ENCODE assay signal across 8 cellular contexts in the genomic region with DNA sequence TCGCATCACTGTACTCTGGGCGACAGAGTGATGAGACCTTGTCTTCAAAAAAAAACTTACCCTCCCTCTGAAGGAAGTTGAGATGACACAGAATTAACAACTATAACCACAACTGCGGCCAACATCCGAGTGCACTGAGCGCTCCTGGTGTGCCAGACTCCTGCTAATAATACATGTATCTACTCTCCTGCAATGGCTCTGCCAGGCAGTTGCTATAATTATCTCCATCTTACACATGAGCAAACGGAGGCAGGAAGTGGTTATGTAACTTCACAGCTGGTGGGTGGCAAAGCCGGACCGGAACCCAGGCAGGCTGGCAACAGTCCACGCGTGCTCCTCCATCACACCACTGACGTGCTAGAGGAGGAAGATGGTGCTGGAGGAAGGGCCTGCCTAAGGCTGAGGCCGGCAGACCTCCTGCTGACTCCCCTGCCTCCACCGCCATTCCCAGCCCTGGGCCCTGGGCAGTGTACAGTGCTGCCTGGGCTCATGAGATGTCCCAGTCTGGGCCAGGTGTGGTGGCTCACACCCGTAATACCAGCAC. TPM values are rescaled to one million over a fixed set of nuclear protein-coding genes. Genes with fewer than 3 reads are reported as not detected.
DNase-seq lines count a peak whose midpoint lies in the region; ATAC-seq and TF ChIP-seq lines count a peak whose summit lies in the region.

No MANE protein-coding gene starts in this region.

- H2AFZ ChIP-seq in GM23248, result no peak overlapping the region

- WGBS in GM23248 (ENCODE audit: low coverage in 1 of 2, low lambda C conversion rate in 2 of 2, missing lambda C conversion rate in 2 of 2), 2 experiments, result 39 to 40% methylated on average over 14 of the region's 14 CpGs

- H3K79me2 ChIP-seq in GM23248 (ENCODE audit: insufficient read depth), result 0 out of 2 replicates have a peak, but pooled peaks cover 5% of the 10 kb centered on the region

- peaks cover 0 to 3% of the 10 kb centered on the region in 2 donors for H3K36me3 Mint-ChIP-seq in naive B cell

- H3F3A ChIP-seq in GM23248 (ENCODE audit: insufficient read depth), result peaks cover 29% of the 10 kb centered on the region

- H3K9ac ChIP-seq in GM23248, result peak overlapping the region; percentile 22; the same call in 1 of the 2 replicates

- no peaks in the 10 kb centered on the region for H3K27me3 Mint-ChIP-seq in naive B cell

- no peaks in the 10 kb centered on the region for H4K20me1 ChIP-seq in GM23248 (ENCODE audit: insufficient read depth)

- H3K27ac Mint-ChIP-seq in naive B cell, result peak overlapping the region; percentile 93 to 99 (median 96)

- in situ Hi-C loops in GM23248 (cut with MboI), result no loop called here

- no peak overlapping the region for H3K4me3 ChIP-seq in GM23248
- H3K4me3 ChIP-seq in coronary artery, result no peak overlapping the region

- no peaks in the 10 kb centered on the region for H3K27me3 ChIP-seq in GM23248 (replicated peaks; ENCODE audit: insufficient read depth)

- no peaks in the 10 kb centered on the region for H3K9me2 ChIP-seq in GM23248 (ENCODE audit: insufficient read depth)

- H3K36me3 ChIP-seq in GM23248 (ENCODE audit: low read depth), result no peaks in the 10 kb centered on the region

- H3K4me1 Mint-ChIP-seq in naive B cell, result peaks cover 49 to 75% (median 56%) of the 10 kb centered on the region in 3 donors

- peak overlapping the region; percentile 71 for H3K27ac ChIP-seq in GM23248
- H3K27ac ChIP-seq in coronary artery, result peak overlapping the region; percentile 77

- peak overlapping the region; percentile 53 to 89 (median 79) for H3K4me3 Mint-ChIP-seq in naive B cell

- peak; percentile 50 for DNase-seq in COLO829 (ENCODE audit: low spot score)
- peak; percentile 88 for DNase-seq in GM23248
- peak; percentile 80 for DNase-seq in NCI-H2196 (lab: John Stamatoyannopoulos, UW; ENCODE audit: unreplicated experiment)
- DNase-seq in activated CD4-positive, alpha-beta T cell treated with anti-CD3 and anti-CD28 coated beads, Interleukin-2, amount 50 U/mL, for 4 hours, result peak; percentile 56 to 64
- no peak for DNase-seq in coronary artery (ENCODE audit: low spot score)
- peak; percentile 89 for DNase-seq in naive B cell
- peak; percentile 67 for DNase-seq in stimulated activated naive CD8-positive, alpha-beta T cell treated with anti-CD3 and anti-CD28 coated beads, Interleukin-15, Interleukin-2, amounts not matched to agents 100 U/mL and 50 U/mL, for 24 hours
- no peak for DNase-seq in NCI-H82 treated with DMSO at 0.1 percent for 48 hours (lab: John Stamatoyannopoulos, UW; ENCODE audit: unreplicated experiment)

- peak; percentile 89 to 90 for ATAC-seq in naive B cell (ENCODE audit: low read depth in 2 of 2)
- ATAC-seq in stimulated activated naive CD8-positive, alpha-beta T cell treated with anti-CD3 and anti-CD28 coated beads, Interleukin-15, Interleukin-2, amounts not matched to agents 100 U/mL and 50 U/mL, for 24 hours, result peak; percentile 89

- peaks cover 8% of the 10 kb centered on the region; the same call in 1 of the 2 replicates for H3K4me1 ChIP-seq in GM23248 (ENCODE audit: insufficient read depth)

- H3K4me2 ChIP-seq in GM23248 (ENCODE audit: unreplicated experiment), result peak overlapping the region; percentile 10

- peaks cover 0 to 4% (median 0%) of the 10 kb centered on the region in 7 donors for H3K9me3 Mint-ChIP-seq in naive B cell

- H3K9me3 ChIP-seq in GM23248 (ENCODE audit: low read depth), result no peaks in the 10 kb centered on the region

- no peak for TF ChIP-seq CTCF in coronary artery (IDR thresholded peaks at IDR 0.05)

RNA-seq across cellular contexts. Expression of gene XRCC1, which starts 12.6 kb away (rescaled TPM):
- total RNA-seq in GM23248 (2014; rRNA removed; shearing (Covaris generic)), result 26.7 and 28.0 TPM in 2 replicates
- polyA plus RNA-seq in GM23248 (2016; fragmentation: Nextera tagmentation; extraction: Ambion mirVana) (26.7 and 32.4 TPM in 2 replicates), naive B cell (ENCODE audit: low read depth in 6 of 6) (10 to 100 TPM; 24.4 to 32.4 (median 29.6) TPM)

RNA-seq across cellular contexts. Expression of gene PINLYP, which starts 12.8 kb away (rescaled TPM):
- 1.8 TPM in 1 of 2 replicates, not detected in the other for total RNA-seq in GM23248 (2014; rRNA removed; shearing (Covaris generic))
- 1.3 and 2.5 TPM in 2 replicates for polyA plus RNA-seq in GM23248 (2016; fragmentation: Nextera tagmentation; extraction: Ambion mirVana)
- 1 to 10 TPM in 5 of 6 donors, not detected in 1; 1.1 to 2.6 (median 2.0) TPM for polyA plus RNA-seq in naive B cell (ENCODE audit: low read depth in 6 of 6)

RNA-seq across cellular contexts. Expression of gene ZNF575, which starts 29.8 kb away (rescaled TPM):
- total RNA-seq in GM23248 (2014; rRNA removed; shearing (Covaris generic)), result 0.22 TPM in 1 of 2 replicates, not detected in the other
- polyA plus RNA-seq in GM23248 (2016; fragmentation: Nextera tagmentation; extraction: Ambion mirVana), result 3.1 and 3.9 TPM in 2 replicates
- polyA plus RNA-seq in naive B cell (ENCODE audit: low read depth in 6 of 6), result 1 to 10 TPM in 4 of 6 donors, under 1 TPM in 2; 0.39 to 2.2 (median 1.6) TPM

RNA-seq across cellular contexts. Expression of gene IRGQ, which starts 33.2 kb away (rescaled TPM):
- total RNA-seq in GM23248 (2014; rRNA removed; shearing (Covaris generic)), result 19.9 and 25.5 TPM in 2 replicates
- polyA plus RNA-seq in GM23248 (2016; fragmentation: Nextera tagmentation; extraction: Ambion mirVana) (5.7 and 6.0 TPM in 2 replicates), naive B cell (ENCODE audit: low read depth in 6 of 6) (1 to 10 TPM in 4 of 6 donors, under 1 TPM in 1, not detected in 1; 0.93 to 2.4 (median 1.3) TPM)

RNA-seq across cellular contexts. Expression of gene ZNF576, which starts 33.6 kb away (rescaled TPM):
- 11.7 and 14.4 TPM in 2 replicates for total RNA-seq in GM23248 (2014; rRNA removed; shearing (Covaris generic))
- polyA plus RNA-seq in GM23248 (2016; fragmentation: Nextera tagmentation; extraction: Ambion mirVana) (19.3 and 22.2 TPM in 2 replicates), naive B cell (ENCODE audit: low read depth in 6 of 6) (10 to 100 TPM in 3 of 6 donors, 1 to 10 TPM in 3; 2.3 to 13.6 (median 10.1) TPM)

Comparison
In these comparisons a context has a peak if more than half of its experiments do, and no peak if none do; other contexts are left out.
1. DNase-seq: peak in COLO829 (single experiment), GM23248 (single experiment), NCI-H2196 (single experiment), activated CD4-positive, alpha-beta T cell treated with anti-CD3 and anti-CD28 coated beads, Interleukin-2, amount 50 U/mL, for 4 hours (2 of 2), naive B cell (single experiment) and stimulated activated naive CD8-positive, alpha-beta T cell treated with anti-CD3 and anti-CD28 coated beads, Interleukin-15, Interleukin-2, amounts not matched to agents 100 U/mL and 50 U/mL, for 24 hours (single experiment); none in coronary artery (single experiment) and NCI-H82 treated with DMSO at 0.1 percent for 48 hours (single experiment).